10 cellular contexts compared by ENCODE assay signal in genomic region chr9:120909904-120910303, GRCh38. TPM values are rescaled to one million over a fixed set of nuclear protein-coding genes. Genes with fewer than 3 reads are reported as not detected.
DNase-seq lines count a peak whose midpoint lies in the region; ATAC-seq and TF ChIP-seq lines count a peak whose summit lies in the region.
"Had no signal": no experiment of that assay in that cellular context is flagged by ENCODE, and none has a peak within 500 bp of the region (broad histone marks: within the 10 kb centered on the region; RNA-seq: fewer than 3 reads in every experiment).

No MANE protein-coding gene starts in this region.

- peaks cover 82% of the 10 kb centered on the region for H3K36me3 Mint-ChIP-seq in T-cell

- H3K27ac Mint-ChIP-seq in T-cell: peak overlapping the region; percentile 90 to 91

- peak overlapping the region in 2 of 3 donors; percentile 9 to 40 for H3K4me3 Mint-ChIP-seq in T-cell

- POLR2A ChIA-PET in T-cell (lab: Charles Lee): interaction anchor here in 1 of 2 donors (1.0 to 1.4 kb wide), 2 partner anchors 19 to 29 kb away, joined by 3 to 6 read pairs; no protein-coding TSS in a partner anchor

- DNase-seq in T-cell: peak in 6 of 34 experiments; percentile 19 to 71 (median 42)
- DNase-seq in activated naive CD4-positive, alpha-beta T cell treated with Interleukin-2 at 50 U/mL for 16 hours: peak; percentile 51
- peak; percentile 64 for DNase-seq in renal cortical epithelial cell (ENCODE audit: low read depth)
- DNase-seq in SK-N-DZ (ENCODE audit: low spot score): no peak
- DNase-seq in COR-L47 (lab: John Stamatoyannopoulos, UW): no peak
- no peak for DNase-seq in 8988T
- DNase-seq: body of pancreas, NCI-H1436 had no signal

- H3K9me3 Mint-ChIP-seq in T-cell: no peaks in the 10 kb centered on the region

- CTCF ChIA-PET in T-cell (lab: Charles Lee): no interaction called here

- ATAC-seq in GM18505 (IDR thresholded peaks at IDR 0.05; ENCODE audit: unreplicated experiment): no peak
- peak; percentile 38 to 78 (median 71) for ATAC-seq in T-cell (replicated peaks in 1 of 4)
- no peak for ATAC-seq in HG03439 (IDR thresholded peaks at IDR 0.05; ENCODE audit: unreplicated experiment)
- ATAC-seq: body of pancreas had no signal

- H3K27me3 Mint-ChIP-seq in T-cell: no peaks in the 10 kb centered on the region

- peak; percentile 47 for TF ChIP-seq POLR2A in GM18505 (IDR thresholded peaks at IDR 0.05; ENCODE audit: borderline replicate concordance, extremely low read depth, insufficient read depth, insufficient read length)

- peaks cover 83 to 92% (median 88%) of the 10 kb centered on the region in 3 donors for H3K4me1 Mint-ChIP-seq in T-cell

RNA-seq across cellular contexts. Expression of gene TRAF1, which starts 16.7 kb away (rescaled TPM):
- total RNA-seq in T-cell: 100 to 1,000 TPM in 3 of 5 donors, 10 to 100 TPM in 2; 67.6 to 170 (median 157) TPM
- total RNA-seq in renal cortical epithelial cell: 3.4 and 16.0 TPM in 2 replicates
- 0.73 and 0.99 TPM in 2 replicates for polyA plus RNA-seq in SK-N-DZ (2014; cell fraction: cytosol; rRNA removed)
- polyA plus RNA-seq in SK-N-DZ (2014; cell fraction: nucleus; rRNA removed): 2.5 and 4.3 TPM in 2 replicates

RNA-seq across cellular contexts. Expression of gene PHF19, which starts 32.9 kb away (rescaled TPM):
- 100 to 1,000 TPM in 4 of 5 donors, 10 to 100 TPM in 1; 92.8 to 184 (median 166) TPM for total RNA-seq in T-cell
- total RNA-seq in renal cortical epithelial cell: 8.0 and 21.4 TPM in 2 replicates
- polyA plus RNA-seq in SK-N-DZ (2014; cell fraction: cytosol; rRNA removed): 26.9 and 29.8 TPM in 2 replicates
- 66.0 and 92.0 TPM in 2 replicates for polyA plus RNA-seq in SK-N-DZ (2014; cell fraction: nucleus; rRNA removed)

Comparison
In these comparisons a context has a peak if more than half of its experiments do, and no peak if none do; other contexts are left out.
1. ATAC-seq: peak in T-cell (4 of 4); none in GM18505 (single experiment) and HG03439 (single experiment).
2. DNase-seq: peak in activated naive CD4-positive, alpha-beta T cell treated with Interleukin-2 at 50 U/mL for 16 hours (single experiment) and renal cortical epithelial cell (single experiment); none in SK-N-DZ (single experiment), COR-L47 (single experiment) and 8988T (single experiment).